12 cellular contexts compared by ENCODE assay signal in genomic region chr12:43551271-43551970, GRCh38. TPM values are rescaled to one million over a fixed set of nuclear protein-coding genes. Genes with fewer than 3 reads are reported as not detected.
DNase-seq lines count a peak whose midpoint lies in the region; ATAC-seq and TF ChIP-seq lines count a peak whose summit lies in the region.
"Had no signal": no experiment of that assay in that cellular context is flagged by ENCODE, and none has a peak within 500 bp of the region (broad histone marks: within the 10 kb centered on the region; RNA-seq: fewer than 3 reads in every experiment).

No MANE protein-coding gene starts in this region.

- WGBS in GM23248 (ENCODE audit: low coverage in 1 of 2, low lambda C conversion rate in 2 of 2, missing lambda C conversion rate in 2 of 2), 2 experiments: 8 to 10% methylated on average over 36 to 46 of the region's 48 CpGs

- no peak for ATAC-seq in T-helper 17 cell

- TF ChIP-seq CTCF in tibial artery (IDR thresholded peaks at IDR 0.05): no peak

- 0 out of 2 replicates have a peak overlapping the region, but pooled peaks have one; percentile 54 for H2AFZ ChIP-seq in GM23248

- H3K9me3 ChIP-seq in GM23248 (ENCODE audit: low read depth) (no peaks in the 10 kb centered on the region), T-helper 17 cell (ENCODE audit: control insufficient read depth, low read length, poor library complexity, severe bottlenecking) (no peaks in the 10 kb centered on the region), iPS-15b (ENCODE audit: control insufficient read depth, insufficient read depth, low read length) (no peaks in the 10 kb centered on the region), tibial artery (peaks cover 0 to 8% (median 0%) of the 10 kb centered on the region in 3 donors)
- no peaks in the 10 kb centered on the region for H3K9me3 ChIP-seq in effector memory CD4-positive, alpha-beta T cell (ENCODE audit: control insufficient read depth, low read length)

- H3K4me3 ChIP-seq in GM23248 (peak overlapping the region; percentile 59; the same call in 1 of the 2 replicates), iPS-15b (ENCODE audit: low read depth, low read length) (peak overlapping the region; percentile 88), tibial artery (no peak overlapping the region)
- H3K4me3 ChIP-seq in effector memory CD4-positive, alpha-beta T cell (ENCODE audit: insufficient read depth, low read depth, low read length, poor library complexity, severe bottlenecking): no peak overlapping the region

- no peak overlapping the region for H3K27ac Mint-ChIP-seq in T-helper 17 cell
- H3K27ac Mint-ChIP-seq: activated B cell treated with CpG ODN at 0.5 μM for 24 hours; activated T-helper 1 cell treated with anti-CD3 and anti-CD28 coated beads, Interleukin-12 subunit alpha, Interleukin-12 subunit beta, Interleukin-2, Interleukin-4 antibody, amounts not matched to agents 30 ng/mL and 10 ng/mL and 1 ng/mL, durations not matched to agents 14 hours and 24 hours and 36 hours; memory B cell had no signal

- H3K36me3 ChIP-seq in GM23248 (ENCODE audit: low read depth) (no peaks in the 10 kb centered on the region), iPS-15b (ENCODE audit: control insufficient read depth, insufficient read depth, low read length) (no peaks in the 10 kb centered on the region), tibial artery (no peaks in the 10 kb centered on the region)
- H3K36me3 ChIP-seq in effector memory CD4-positive, alpha-beta T cell (ENCODE audit: control insufficient read depth, insufficient read depth, low read length): no peaks in the 10 kb centered on the region

- no peaks in the 10 kb centered on the region for H3F3A ChIP-seq in GM23248 (ENCODE audit: insufficient read depth)

- H3K27me3 ChIP-seq in GM23248 (replicated peaks; ENCODE audit: insufficient read depth): peaks cover 43% of the 10 kb centered on the region
- peaks cover 30% of the 10 kb centered on the region for H3K27me3 ChIP-seq in iPS-15b (ENCODE audit: control insufficient read depth, insufficient read depth, low read length)
- no peaks in the 10 kb centered on the region for H3K27me3 ChIP-seq in effector memory CD4-positive, alpha-beta T cell (replicated peaks; ENCODE audit: control insufficient read depth, insufficient read depth, low read length, poor library complexity, severe bottlenecking)
- peaks cover 0 to 18% of the 10 kb centered on the region in 2 donors for H3K27me3 ChIP-seq in tibial artery

- H3K36me3 Mint-ChIP-seq in T-helper 17 cell (ENCODE audit: low read depth): peaks cover 3% of the 10 kb centered on the region
- H3K36me3 Mint-ChIP-seq: memory B cell had no signal

- no peak overlapping the region for H3K27ac ChIP-seq in GM23248
- H3K27ac ChIP-seq in effector memory CD4-positive, alpha-beta T cell (ENCODE audit: insufficient read depth, low read length, poor library complexity, severe bottlenecking): no peak overlapping the region
- no peak overlapping the region for H3K27ac ChIP-seq in tibial artery
- H3K27ac ChIP-seq: RWPE1 had no signal

- H3K9ac ChIP-seq in GM23248 (no peak overlapping the region), iPS-15b (ENCODE audit: low read depth, low read length) (peak overlapping the region; percentile 37)

- H4K20me1 ChIP-seq in GM23248 (ENCODE audit: insufficient read depth): no peaks in the 10 kb centered on the region

- no peaks in the 10 kb centered on the region for H3K4me1 Mint-ChIP-seq in T-helper 17 cell
- H3K4me1 Mint-ChIP-seq: activated B cell treated with CpG ODN at 0.5 μM for 24 hours, memory B cell had no signal

- in situ Hi-C loops in GM23248 (cut with MboI): no loop called here

- H3K79me2 ChIP-seq in GM23248 (ENCODE audit: insufficient read depth): no peaks in the 10 kb centered on the region

- intact Hi-C loops in posterior vena cava (cut with DNase I) (no loop called here), tibial artery (cut with DNase I; ENCODE audit: low total_unique reads) (no loop called here)

- DNase-seq in GM23248 (peak; percentile 2), T-helper 17 cell (no peak), posterior vena cava (ENCODE audit: low spot score) (peak; percentile 72), tibial artery (no peak), putamen (ENCODE audit: low spot score) (no peak)
- DNase-seq in central memory CD4-positive, alpha-beta T cell: no peak
- DNase-seq in effector memory CD4-positive, alpha-beta T cell: no peak
- DNase-seq: activated B cell treated with CpG ODN at 0.5 μM for 24 hours had no signal

- H3K4me1 ChIP-seq in GM23248 (ENCODE audit: insufficient read depth): no peaks in the 10 kb centered on the region
- H3K4me1 ChIP-seq in iPS-15b (ENCODE audit: control insufficient read depth, insufficient read depth, low read length): no peaks in the 10 kb centered on the region
- H3K4me1 ChIP-seq in effector memory CD4-positive, alpha-beta T cell (ENCODE audit: control insufficient read depth, insufficient read depth, low read length, poor library complexity, severe bottlenecking): no peaks in the 10 kb centered on the region
- peaks cover 0 to 9% (median 0%) of the 10 kb centered on the region in 4 donors for H3K4me1 ChIP-seq in tibial artery

- H3K9me2 ChIP-seq in GM23248 (ENCODE audit: insufficient read depth): no peaks in the 10 kb centered on the region

- peak overlapping the region; percentile 37 for H3K4me3 Mint-ChIP-seq in T-helper 17 cell
- H3K4me3 Mint-ChIP-seq: activated B cell treated with CpG ODN at 0.5 μM for 24 hours; activated T-helper 1 cell treated with anti-CD3 and anti-CD28 coated beads, Interleukin-12 subunit alpha, Interleukin-12 subunit beta, Interleukin-2, Interleukin-4 antibody, amounts not matched to agents 30 ng/mL and 10 ng/mL and 1 ng/mL, durations not matched to agents 14 hours and 24 hours and 36 hours; memory B cell had no signal

- H3K4me2 ChIP-seq in GM23248 (ENCODE audit: unreplicated experiment): peak overlapping the region; percentile 55

- peaks cover 30% of the 10 kb centered on the region for H3K27me3 Mint-ChIP-seq in T-helper 17 cell

RNA-seq across cellular contexts. Expression of gene ADAMTS20, which starts 0.6 kb away (rescaled TPM):
- not detected in 2 replicates for total RNA-seq in GM23248 (2014; rRNA removed; shearing (Covaris generic))
- not detected in 2 replicates for polyA plus RNA-seq in GM23248 (2016; fragmentation: Nextera tagmentation; extraction: Ambion mirVana)
- total RNA-seq in T-helper 17 cell (not detected), posterior vena cava (not detected)
- total RNA-seq: activated B cell treated with CpG ODN at 0.5 μM for 24 hours; activated T-helper 1 cell treated with anti-CD3 and anti-CD28 coated beads, Interleukin-12 subunit alpha, Interleukin-12 subunit beta, Interleukin-2, Interleukin-4 antibody, amounts not matched to agents 30 ng/mL and 10 ng/mL and 1 ng/mL, durations not matched to agents 14 hours and 24 hours and 36 hours had no signal

Comparison
In these comparisons a context has a peak if more than half of its experiments do, and no peak if none do; other contexts are left out.
1. DNase-seq: peak in GM23248 (single experiment) and posterior vena cava (single experiment); none in T-helper 17 cell (0 of 3), central memory CD4-positive, alpha-beta T cell (single experiment), effector memory CD4-positive, alpha-beta T cell (0 of 3), tibial artery (0 of 2) and putamen (single experiment).
2. H3K4me3 ChIP-seq: peak in GM23248 (single experiment) and iPS-15b (single experiment); none in effector memory CD4-positive, alpha-beta T cell (single experiment) and tibial artery (0 of 2).